1 cellular context compared by ENCODE assay signal in genomic region chr9:71725590-71726338, GRCh38.
TF ChIP-seq lines count a peak whose summit lies in the region.

No MANE protein-coding gene starts in this region.

TF ChIP-seq in HepG2, 621 proteins besides CTCF, POLR2A, EP300 and RAD21 (continued from another document and continues in another):
- TF ChIP-seq ZNF280D (CRISPR knock-in tag; IDR thresholded peaks at IDR 0.05) (no peak), NFKB2 (CRISPR knock-in tag; IDR thresholded peaks at IDR 0.05; ENCODE audit: borderline replicate concordance) (no peak), NRL (CRISPR knock-in tag; IDR thresholded peaks at IDR 0.05; ENCODE audit: borderline replicate concordance) (no peak), ZNF260 (CRISPR knock-in tag; IDR thresholded peaks at IDR 0.05; ENCODE audit: borderline replicate concordance, low read depth) (no peak), TFDP1 (CRISPR knock-in tag; IDR thresholded peaks at IDR 0.05; ENCODE audit: borderline replicate concordance) (no peak), GMEB2 (CRISPR knock-in tag; IDR thresholded peaks at IDR 0.05; ENCODE audit: low read depth) (no peak), ZUFSP (CRISPR knock-in tag; IDR thresholded peaks at IDR 0.05; ENCODE audit: borderline replicate concordance) (no peak), GATA4 (IDR thresholded peaks at IDR 0.05; ENCODE audit: borderline replicate concordance, low read depth) (peak; percentile 68; the same call in 1 of the 2 replicates), ZBTB37 (CRISPR knock-in tag; IDR thresholded peaks at IDR 0.05) (peak; percentile 95), ZNF263 (CRISPR knock-in tag; IDR thresholded peaks at IDR 0.05) (no peak), ZNF580 (CRISPR knock-in tag; IDR thresholded peaks at IDR 0.05; ENCODE audit: borderline replicate concordance, low read depth) (no peak), ZNF567 (CRISPR knock-in tag; IDR thresholded peaks at IDR 0.05; ENCODE audit: borderline replicate concordance) (no peak), PTBP1 (IDR thresholded peaks at IDR 0.05; ENCODE audit: low read depth, low read length, poor library complexity, severe bottlenecking) (no peak), PBX2 (CRISPR knock-in tag; IDR thresholded peaks at IDR 0.05) (no peak), THAP11 (CRISPR knock-in tag; IDR thresholded peaks at IDR 0.05) (peak; percentile 67), ZNF230 (CRISPR knock-in tag; IDR thresholded peaks at IDR 0.05) (no peak), BORCS8-MEF2B (CRISPR knock-in tag; IDR thresholded peaks at IDR 0.05) (no peak), ATF7-NPFF (CRISPR knock-in tag; IDR thresholded peaks at IDR 0.05; ENCODE audit: low read depth) (no peak), NPAS2 (CRISPR knock-in tag; IDR thresholded peaks at IDR 0.05; ENCODE audit: borderline replicate concordance) (no peak), ZNF878 (CRISPR knock-in tag; IDR thresholded peaks at IDR 0.05) (peak; percentile 47; the same call in 1 of the 2 replicates), ZNF335 (CRISPR knock-in tag; IDR thresholded peaks at IDR 0.05) (peak; percentile 52; the same call in 1 of the 2 replicates), FOSL1 (CRISPR knock-in tag; IDR thresholded peaks at IDR 0.05; ENCODE audit: borderline replicate concordance) (peak; percentile 99), MYPOP (CRISPR knock-in tag; IDR thresholded peaks at IDR 0.05) (peak; percentile 46; the same call in 1 of the 2 replicates), ZNF430 (CRISPR knock-in tag; IDR thresholded peaks at IDR 0.05) (no peak), HIC2 (CRISPR knock-in tag; IDR thresholded peaks at IDR 0.05; ENCODE audit: low read depth) (no peak), SP1 (IDR thresholded peaks at IDR 0.05) (no peak), SP1 (CRISPR knock-in tag; IDR thresholded peaks at IDR 0.05) (no peak), ATF4 (CRISPR knock-in tag; IDR thresholded peaks at IDR 0.05) (peak in 1 of 2 experiments; percentile 75; a peak in 2 of 4 replicates), PHB2 (IDR thresholded peaks at IDR 0.05; ENCODE audit: partially characterized antibody) (no peak), SATB2 (CRISPR knock-in tag; IDR thresholded peaks at IDR 0.05) (no peak), ZNF776 (CRISPR knock-in tag; IDR thresholded peaks at IDR 0.05) (no peak), REPIN1 (CRISPR knock-in tag; IDR thresholded peaks at IDR 0.05; ENCODE audit: borderline replicate concordance, low read depth) (no peak; the same call in 1 of the 2 replicates), ISX (CRISPR knock-in tag; conservative IDR thresholded peaks at IDR 0.05) (no peak), ZNF367 (CRISPR knock-in tag; IDR thresholded peaks at IDR 0.05; ENCODE audit: borderline replicate concordance) (no peak), ARNTL (CRISPR knock-in tag; IDR thresholded peaks at IDR 0.05) (no peak), PREB (CRISPR knock-in tag; IDR thresholded peaks at IDR 0.05) (no peak), FOXO1 (CRISPR knock-in tag; IDR thresholded peaks at IDR 0.05) (peak; percentile 96), MZF1 (CRISPR knock-in tag; IDR thresholded peaks at IDR 0.05; ENCODE audit: borderline replicate concordance) (no peak), SMAD9 (CRISPR knock-in tag; IDR thresholded peaks at IDR 0.05) (no peak), PAXIP1 (CRISPR knock-in tag; conservative IDR thresholded peaks at IDR 0.05) (peak; percentile 87), NBN (conservative IDR thresholded peaks at IDR 0.05) (no peak), ZNF432 (CRISPR knock-in tag; IDR thresholded peaks at IDR 0.05; ENCODE audit: borderline replicate concordance) (no peak)
